ENCODE assay signal across 2 cellular contexts in genomic region chr6:87628424-87628823, GRCh38.
A peak's percentile ranks its signal among the peaks of the same experiment; 100 is the strongest.
TF ChIP-seq lines count a peak whose summit lies in the region.

No MANE protein-coding gene starts in this region.

TF ChIP-seq in GM12878, 131 proteins besides CTCF, POLR2A, EP300 and RAD21:
- TF ChIP-seq SUPT20H (IDR thresholded peaks at IDR 0.05; ENCODE audit: borderline replicate concordance, control insufficient read depth, low read depth, low read length) (no peak), ZNF24 (IDR thresholded peaks at IDR 0.05) (peak; percentile 62; the same call in 1 of the 2 replicates), MAX (IDR thresholded peaks at IDR 0.05; ENCODE audit: low read depth, low read length) (no peak), POLR2AphosphoS2 (IDR thresholded peaks at IDR 0.05; ENCODE audit: low read depth, low read length) (no peak), SP1 (IDR thresholded peaks at IDR 0.05; ENCODE audit: low read depth, low read length) (no peak), SPI1 (IDR thresholded peaks at IDR 0.05; ENCODE audit: borderline replicate concordance, insufficient read depth, low read depth, low read length) (peak; percentile 84), ZBTB40 (IDR thresholded peaks at IDR 0.05; ENCODE audit: borderline replicate concordance) (no peak)

TF ChIP-seq in HepG2, 621 proteins besides CTCF, POLR2A, EP300 and RAD21:
- TF ChIP-seq TCF7L2 (IDR thresholded peaks at IDR 0.05; ENCODE audit: low read depth, low read length): no peak
- TF ChIP-seq ZFP82 (CRISPR knock-in tag; IDR thresholded peaks at IDR 0.05; ENCODE audit: borderline replicate concordance): no peak
- TF ChIP-seq NCOA1 (CRISPR knock-in tag; IDR thresholded peaks at IDR 0.05): no peak
- TF ChIP-seq ZNF451 (CRISPR knock-in tag; IDR thresholded peaks at IDR 0.05): no peak
- no peak for TF ChIP-seq ZNF431 (CRISPR knock-in tag; IDR thresholded peaks at IDR 0.05; ENCODE audit: borderline replicate concordance, low read depth)
- TF ChIP-seq ZFP1 (CRISPR knock-in tag; IDR thresholded peaks at IDR 0.05): no peak
